In the genomic region with DNA sequence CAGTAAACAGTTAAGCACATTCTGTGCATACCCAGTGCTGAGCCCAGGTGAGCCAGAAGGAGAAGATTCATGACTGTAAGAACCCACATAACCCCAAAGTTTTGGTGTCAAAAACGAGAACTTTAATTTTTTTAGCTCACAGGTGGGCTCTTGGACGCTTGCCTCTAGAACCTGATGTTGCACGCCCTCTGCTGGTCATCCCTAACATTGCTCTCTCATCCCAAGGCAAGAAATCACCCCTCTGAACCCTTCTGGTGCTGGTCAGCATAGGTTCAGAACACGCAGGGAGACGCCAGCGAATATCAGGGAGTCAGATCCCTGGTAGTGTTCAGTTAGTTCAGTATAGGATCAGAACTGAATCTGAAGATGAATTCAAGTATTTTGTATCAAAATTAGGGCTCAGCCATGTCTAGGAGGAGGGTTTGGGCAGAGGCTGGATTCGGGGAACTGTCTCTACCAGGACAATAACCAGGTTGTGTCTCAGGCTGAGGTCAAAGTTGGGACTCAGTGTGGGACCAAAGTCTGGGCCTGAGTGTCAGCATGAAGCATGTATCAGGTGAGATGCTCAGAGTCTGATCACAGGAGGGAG, we compare ENCODE assay signal across 8 cellular contexts.
A peak's percentile ranks its signal among the peaks of the same experiment; 100 is the strongest.
DNase-seq lines count a peak whose midpoint lies in the region; ATAC-seq and TF ChIP-seq lines count a peak whose summit lies in the region.

No MANE protein-coding gene starts in this region.

- DNase-seq in DMS79 (lab: John Stamatoyannopoulos, UW) = peak; percentile 19
- peak; percentile 47 for DNase-seq in HuH-7.5 (ENCODE audit: low spot score)
- peak; percentile 41 for DNase-seq in RWPE2 (ENCODE audit: low spot score)
- peak; percentile 79 for DNase-seq in adipocyte (ENCODE audit: low read depth)
- peak; percentile 56 for DNase-seq in iPS-NIHi7 (ENCODE audit: extremely low spot score)
- peak; percentile 37 to 53 for DNase-seq in stimulated activated CD4-positive, alpha-beta T cell treated with anti-CD3 and anti-CD28 coated beads, Interleukin-4, amount 100 ng/mL, for 4 hours

- no peak overlapping the region for H3K27ac ChIP-seq in RWPE2 (ENCODE audit: poor library complexity, severe bottlenecking)

- H3K4me1 ChIP-seq in RWPE2 (ENCODE audit: insufficient read depth, poor library complexity, severe bottlenecking) (peaks cover 12% of the 10 kb centered on the region), adipocyte (ENCODE audit: control insufficient read depth, insufficient read depth, low read length) (peaks cover 7% of the 10 kb centered on the region)

- H3K27me3 ChIP-seq in RWPE2 (ENCODE audit: insufficient read depth, poor library complexity, severe bottlenecking) (no peaks in the 10 kb centered on the region), adipocyte (replicated peaks; ENCODE audit: control insufficient read depth, insufficient read depth, low read length) (peaks cover 8% of the 10 kb centered on the region)

- no peak overlapping the region for H3K4me3 ChIP-seq in RWPE2 (ENCODE audit: severe bottlenecking)
- no peak overlapping the region for H3K4me3 ChIP-seq in adipocyte (ENCODE audit: low read length)

- no peak for ATAC-seq in RWPE2 (ENCODE audit: low read depth)
- no peak for ATAC-seq in GM18520 (IDR thresholded peaks at IDR 0.05; ENCODE audit: unreplicated experiment)
- ATAC-seq in GM19463 (IDR thresholded peaks at IDR 0.05; ENCODE audit: unreplicated experiment) = no peak

- H3K9me3 ChIP-seq in RWPE2 (ENCODE audit: severe bottlenecking) = no peaks in the 10 kb centered on the region
- no peaks in the 10 kb centered on the region for H3K9me3 ChIP-seq in adipocyte (ENCODE audit: control insufficient read depth, low read length)

- no peak overlapping the region for H3K9ac ChIP-seq in adipocyte (ENCODE audit: low read length)

- H3K36me3 ChIP-seq in RWPE2 (ENCODE audit: low read depth) = no peaks in the 10 kb centered on the region
- no peaks in the 10 kb centered on the region for H3K36me3 ChIP-seq in adipocyte (ENCODE audit: control insufficient read depth, insufficient read depth, low read length, severe bottlenecking)

- peak; percentile 81 for TF ChIP-seq CTCF in RWPE2 (IDR thresholded peaks at IDR 0.05; ENCODE audit: poor library complexity, severe bottlenecking)

Comparison
In these comparisons a context has a peak if more than half of its experiments do, and no peak if none do; other contexts are left out.
1. DNase-seq: peak in every context shown above with its lines; median percentile 79 in adipocyte; 56 in iPS-NIHi7; 47 in HuH-7.5; 45 in stimulated activated CD4-positive, alpha-beta T cell treated with anti-CD3 and anti-CD28 coated beads, Interleukin-4, amount 100 ng/mL, for 4 hours; 41 in RWPE2; 19 in DMS79.